ENCODE assay signal across 26 cellular contexts in genomic region chr17:77178586-77178985, GRCh38. TPM values are rescaled to one million over a fixed set of nuclear protein-coding genes. Genes with fewer than 3 reads are reported as not detected.
A peak's percentile ranks its signal among the peaks of the same experiment; 100 is the strongest.
DNase-seq lines count a peak whose midpoint lies in the region; ATAC-seq and TF ChIP-seq lines count a peak whose summit lies in the region.
"Had no signal": no experiment of that assay in that cellular context is flagged by ENCODE, and none has a peak within 500 bp of the region (broad histone marks: within the 10 kb centered on the region; RNA-seq: fewer than 3 reads in every experiment).

No MANE protein-coding gene starts in this region.

- H3K4me1 ChIP-seq in adrenal gland (replicated peaks in 1 of 2): peaks cover 51 to 78% of the 10 kb centered on the region in 2 donors
- H3K4me1 ChIP-seq in SJCRH30: no peaks in the 10 kb centered on the region

- H3K27me3 Mint-ChIP-seq in activated CD4-positive, alpha-beta T cell treated with anti-CD3 and anti-CD28 coated beads, Interleukin-2, amount 10 ng/mL, durations not matched to agents 24 days and 14 days: no peaks in the 10 kb centered on the region
- H3K27me3 Mint-ChIP-seq: activated CD4-positive, alpha-beta T cell treated with anti-CD3 and anti-CD28 coated beads, Interleukin-2, amount 10 ng/mL, durations not matched to agents 7 days and 5 days; activated naive CD8-positive, alpha-beta T cell treated with anti-CD3 and anti-CD28 coated beads for 36 hours; progenitor cell of endocrine pancreas; stimulated activated naive CD8-positive, alpha-beta T cell treated with anti-CD3 and anti-CD28 coated beads, Interleukin-15, amount 100 ng/mL, for 72 hours had no signal

- no peak for DNase-seq in activated CD4-positive, alpha-beta T cell treated with anti-CD3 and anti-CD28 coated beads, Interleukin-2, amount 10 ng/mL, durations not matched to agents 24 days and 14 days
- no peak for DNase-seq in activated CD4-positive, alpha-beta T cell treated with anti-CD3 and anti-CD28 coated beads, Interleukin-2, amount 50 U/mL, for 1 hour
- DNase-seq in adrenal gland (peak in 2 of 7 donors; percentile 12 to 52), medulla oblongata (ENCODE audit: extremely low spot score) (peak; percentile 67), substantia nigra (lab: John Stamatoyannopoulos, UW) (peak in 23 of 49 donors; percentile 9 to 76 (median 30)), SJCRH30 (no peak), activated gamma-delta T cell treated with Interleukin-2 at 50 U/mL for 16 hours (no peak)
- DNase-seq: 8988T; activated CD4-positive, alpha-beta T cell treated with anti-CD3 and anti-CD28 coated beads, Interleukin-2, amount 10 ng/mL, durations not matched to agents 7 days and 5 days; activated naive CD8-positive, alpha-beta T cell treated with anti-CD3 and anti-CD28 coated beads for 36 hours; DMS153; esophagus squamous epithelium; left lung; MG63; NCI-H1417 treated with DMSO at 0.1 percent for 48 hours; NCI-H524 treated with DMSO at 0.1 percent for 48 hours; Peyer's patch; stimulated activated naive CD8-positive, alpha-beta T cell treated with anti-CD3 and anti-CD28 coated beads, Interleukin-15, amount 100 ng/mL, for 72 hours; upper lobe of left lung had no signal

- H3K4me3 ChIP-seq in adrenal gland (no peak overlapping the region), SJCRH30 (no peak overlapping the region)
- H3K4me3 ChIP-seq: coronary artery, esophagus squamous epithelium, K562, left lung, MG63, Peyer's patch, SJSA1, upper lobe of left lung had no signal

- TF ChIP-seq POLR2A in adrenal gland (IDR thresholded peaks at IDR 0.05): no peak

- peaks cover 34% of the 10 kb centered on the region for H3K4me1 Mint-ChIP-seq in activated CD4-positive, alpha-beta T cell treated with anti-CD3 and anti-CD28 coated beads, Interleukin-2, amount 10 ng/mL, durations not matched to agents 24 days and 14 days

- peaks cover 53% of the 10 kb centered on the region for H3K36me3 Mint-ChIP-seq in activated CD4-positive, alpha-beta T cell treated with anti-CD3 and anti-CD28 coated beads, Interleukin-2, amount 10 ng/mL, durations not matched to agents 24 days and 14 days (ENCODE audit: low read depth)

- H3K27me3 ChIP-seq in adrenal gland (no peaks in the 10 kb centered on the region), SJCRH30 (no peaks in the 10 kb centered on the region)
- H3K27me3 ChIP-seq: esophagus squamous epithelium, left lung, MG63, Peyer's patch, SJSA1, upper lobe of left lung had no signal

- intact Hi-C loops in activated CD4-positive, alpha-beta T cell treated with anti-CD3 and anti-CD28 coated beads, Interleukin-2, amount 10 ng/mL, durations not matched to agents 24 days and 14 days (cut with micrococcal nuclease): no loop called here
- intact Hi-C loops in adrenal gland (cut with DNase I): no loop called here

- H3K36me3 ChIP-seq in adrenal gland (replicated peaks in 1 of 2) (no peaks in the 10 kb centered on the region), SJCRH30 (peaks cover 5% of the 10 kb centered on the region; the same call in 1 of the 2 replicates)

- peak overlapping the region in 4 of 5 donors; percentile 20 to 78 (median 56) for H3K27ac ChIP-seq in adrenal gland
- H3K27ac ChIP-seq in substantia nigra (ENCODE audit: low read depth, low read length, poor library complexity, severe bottlenecking): peak overlapping the region; percentile 39
- no peak overlapping the region for H3K27ac ChIP-seq in SJCRH30
- H3K27ac ChIP-seq: coronary artery, esophagus squamous epithelium, left lung, Peyer's patch, SJSA1 had no signal

- H3K27ac Mint-ChIP-seq in activated CD4-positive, alpha-beta T cell treated with anti-CD3 and anti-CD28 coated beads, Interleukin-2, amount 10 ng/mL, durations not matched to agents 24 days and 14 days: peak overlapping the region; percentile 15
- H3K27ac Mint-ChIP-seq: activated CD4-positive, alpha-beta T cell treated with anti-CD3 and anti-CD28 coated beads, Interleukin-2, amount 10 ng/mL, durations not matched to agents 7 days and 5 days; activated naive CD8-positive, alpha-beta T cell treated with anti-CD3 and anti-CD28 coated beads for 36 hours; progenitor cell of endocrine pancreas; stimulated activated naive CD8-positive, alpha-beta T cell treated with anti-CD3 and anti-CD28 coated beads, Interleukin-15, amount 100 ng/mL, for 72 hours; T-helper 1 cell treated with Interleukin-12 subunit alpha and Interleukin-12 subunit beta and Interleukin-4 antibody, amounts not matched to agents 30 μg/mL and 1 μg/mL, for 36 hours had no signal

- H3K9me3 Mint-ChIP-seq in activated CD4-positive, alpha-beta T cell treated with anti-CD3 and anti-CD28 coated beads, Interleukin-2, amount 10 ng/mL, durations not matched to agents 24 days and 14 days: peaks cover 9% of the 10 kb centered on the region

- no peak for ATAC-seq in HG03095 (IDR thresholded peaks at IDR 0.05; ENCODE audit: unreplicated experiment)
- ATAC-seq: K562; left lung; stimulated activated naive CD8-positive, alpha-beta T cell treated with anti-CD3 and anti-CD28 coated beads, Interleukin-15, amount 100 ng/mL, for 72 hours had no signal

- H3K9me3 ChIP-seq in adrenal gland (replicated peaks in 1 of 3): peaks cover 0 to 10% (median 0%) of the 10 kb centered on the region in 3 donors
- H3K9me3 ChIP-seq in SJCRH30 (replicated peaks): peaks cover 12% of the 10 kb centered on the region

- no peak overlapping the region for H3K4me3 Mint-ChIP-seq in activated CD4-positive, alpha-beta T cell treated with anti-CD3 and anti-CD28 coated beads, Interleukin-2, amount 10 ng/mL, durations not matched to agents 24 days and 14 days
- H3K4me3 Mint-ChIP-seq: activated CD4-positive, alpha-beta T cell treated with anti-CD3 and anti-CD28 coated beads, Interleukin-2, amount 10 ng/mL, durations not matched to agents 7 days and 5 days; activated naive CD8-positive, alpha-beta T cell treated with anti-CD3 and anti-CD28 coated beads for 36 hours; neural crest cell; stimulated activated naive CD8-positive, alpha-beta T cell treated with anti-CD3 and anti-CD28 coated beads, Interleukin-15, amount 100 ng/mL, for 72 hours; T-helper 1 cell treated with Interleukin-12 subunit alpha and Interleukin-12 subunit beta and Interleukin-4 antibody, amounts not matched to agents 30 μg/mL and 1 μg/mL, for 36 hours had no signal

- 65 to 67% (median 66%) methylated on average over 14 of the region's 14 CpGs for WGBS in adrenal gland, 4 donors

- TF ChIP-seq CTCF in adrenal gland (IDR thresholded peaks at IDR 0.05): no peak

RNA-seq across cellular contexts. Expression of gene SEC14L1, which starts 37.8 kb away (rescaled TPM):
- 71.4 and 73.1 TPM in 2 replicates for total RNA-seq in activated CD4-positive, alpha-beta T cell treated with anti-CD3 and anti-CD28 coated beads, Interleukin-2, amount 10 ng/mL, durations not matched to agents 24 days and 14 days
- total RNA-seq in adrenal gland: 100 to 1,000 TPM; 130 to 255 (median 199) TPM
- polyA plus RNA-seq in adrenal gland: 100 to 1,000 TPM in 2 of 3 donors, 10 to 100 TPM in 1; 61.8 to 125 (median 119) TPM
- 40.7 and 50.0 TPM in 2 replicates for total RNA-seq in SJCRH30 (2014; rRNA removed; shearing (Covaris generic))
